ENCODE assay signal across 1 cellular context in the genomic region with DNA sequence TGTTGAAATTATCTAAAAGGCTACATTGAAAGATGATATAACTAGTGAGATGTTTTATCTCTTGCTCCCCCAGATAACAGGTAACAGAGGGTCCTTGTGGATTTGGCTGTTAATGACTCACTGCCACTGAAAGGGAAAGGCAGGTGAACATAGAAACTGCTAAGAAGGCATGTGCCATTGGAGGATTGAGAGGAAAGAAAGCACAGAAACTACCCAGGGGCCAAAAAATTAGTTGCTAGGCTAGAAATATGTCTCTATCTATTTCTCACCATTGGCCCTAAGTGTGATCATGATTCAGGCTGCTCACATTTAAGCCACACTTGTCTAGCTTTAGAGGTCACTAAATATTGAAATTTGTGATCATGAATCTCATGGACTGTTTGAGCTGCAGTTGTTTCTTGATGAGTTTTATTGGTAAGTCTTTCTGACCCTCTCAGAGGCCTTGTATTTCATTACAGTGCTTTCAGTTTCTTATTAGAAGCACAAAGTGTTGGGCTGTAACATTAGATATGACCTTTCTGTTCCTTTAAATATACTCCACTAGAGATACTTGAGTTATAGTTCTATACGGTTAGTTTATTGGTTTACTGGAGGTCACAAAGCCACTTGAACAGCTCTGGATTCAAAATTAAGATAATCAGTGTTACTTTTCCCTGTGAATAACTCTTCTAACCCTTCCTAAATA.
TF ChIP-seq lines count a peak whose summit lies in the region.

No MANE protein-coding gene starts in this region.

TF ChIP-seq in HEK293, 187 proteins besides CTCF, POLR2A, EP300 and RAD21:
- TF ChIP-seq, protein P1, sequence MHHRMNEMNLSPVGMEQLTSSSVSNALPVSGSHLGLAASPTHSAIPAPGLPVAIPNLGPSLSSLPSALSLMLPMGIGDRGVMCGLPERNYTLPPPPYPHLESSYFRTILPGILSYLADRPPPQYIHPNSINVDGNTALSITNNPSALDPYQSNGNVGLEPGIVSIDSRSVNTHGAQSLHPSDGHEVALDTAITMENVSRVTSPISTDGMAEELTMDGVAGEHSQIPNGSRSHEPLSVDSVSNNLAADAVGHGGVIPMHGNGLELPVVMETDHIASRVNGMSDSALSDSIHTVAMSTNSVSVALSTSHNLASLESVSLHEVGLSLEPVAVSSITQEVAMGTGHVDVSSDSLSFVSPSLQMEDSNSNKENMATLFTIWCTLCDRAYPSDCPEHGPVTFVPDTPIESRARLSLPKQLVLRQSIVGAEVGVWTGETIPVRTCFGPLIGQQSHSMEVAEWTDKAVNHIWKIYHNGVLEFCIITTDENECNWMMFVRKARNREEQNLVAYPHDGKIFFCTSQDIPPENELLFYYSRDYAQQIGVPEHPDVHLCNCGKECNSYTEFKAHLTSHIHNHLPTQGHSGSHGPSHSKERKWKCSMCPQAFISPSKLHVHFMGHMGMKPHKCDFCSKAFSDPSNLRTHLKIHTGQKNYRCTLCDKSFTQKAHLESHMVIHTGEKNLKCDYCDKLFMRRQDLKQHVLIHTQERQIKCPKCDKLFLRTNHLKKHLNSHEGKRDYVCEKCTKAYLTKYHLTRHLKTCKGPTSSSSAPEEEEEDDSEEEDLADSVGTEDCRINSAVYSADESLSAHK (tag by site-specific recombination; IDR thresholded peaks at IDR 0.05): peak; percentile 79; the same call in 1 of the 2 replicates
- no peak for TF ChIP-seq HOXA7 (CRISPR knock-in tag; IDR thresholded peaks at IDR 0.05; ENCODE audit: borderline replicate concordance)
